ENCODE assay signal across 1 cellular context in the genomic region with DNA sequence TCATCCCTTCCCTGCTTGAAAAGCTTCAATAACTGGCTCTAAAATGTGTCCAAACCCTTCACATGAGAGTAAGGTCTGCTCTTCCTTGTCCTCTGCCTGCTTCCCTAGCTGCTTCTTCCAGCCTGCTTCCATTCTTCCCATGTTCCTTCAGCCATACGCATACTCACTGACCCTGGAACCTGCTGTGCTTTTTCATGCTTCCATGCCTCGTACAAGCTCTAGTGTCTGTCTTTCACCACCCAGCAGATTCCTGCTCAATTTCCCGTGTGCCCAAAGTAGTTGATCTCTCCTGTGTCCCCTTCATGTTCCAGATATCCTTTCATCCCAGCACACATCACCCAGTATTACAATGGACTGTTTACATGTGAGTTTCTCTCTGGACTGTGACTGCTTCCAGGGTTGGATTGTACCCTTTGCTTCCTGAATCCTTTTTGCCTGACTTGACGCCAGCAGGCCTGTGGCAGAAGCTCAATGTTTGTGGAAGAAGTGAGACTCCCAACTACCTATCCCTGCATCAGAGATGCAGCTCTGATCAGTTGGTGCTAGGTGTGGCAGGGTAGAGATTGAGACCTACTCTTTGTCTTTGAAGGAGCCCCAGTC.
TF ChIP-seq lines count a peak whose summit lies in the region.

No MANE protein-coding gene starts in this region.

TF ChIP-seq in WTC11, 78 proteins besides CTCF, POLR2A, EP300 and RAD21 (continued from another document):
- TF ChIP-seq, protein P1, sequence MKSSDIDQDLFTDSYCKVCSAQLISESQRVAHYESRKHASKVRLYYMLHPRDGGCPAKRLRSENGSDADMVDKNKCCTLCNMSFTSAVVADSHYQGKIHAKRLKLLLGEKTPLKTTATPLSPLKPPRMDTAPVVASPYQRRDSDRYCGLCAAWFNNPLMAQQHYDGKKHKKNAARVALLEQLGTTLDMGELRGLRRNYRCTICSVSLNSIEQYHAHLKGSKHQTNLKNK (CRISPR knock-in tag; IDR thresholded peaks at IDR 0.05): no peak
- TF ChIP-seq RELA (CRISPR knock-in tag; IDR thresholded peaks at IDR 0.05; ENCODE audit: borderline replicate concordance) (no peak), TEAD4 (CRISPR knock-in tag; IDR thresholded peaks at IDR 0.05) (no peak), PRRX2 (CRISPR knock-in tag; IDR thresholded peaks at IDR 0.05) (no peak), ZNF138 (CRISPR knock-in tag; conservative IDR thresholded peaks at IDR 0.05) (no peak), HMGA2 (CRISPR knock-in tag; IDR thresholded peaks at IDR 0.05) (no peak)
